In genomic region chr11:34124885-34125668, GRCh38 we compare ENCODE assay signal across 23 cellular contexts.
"Had no signal": no experiment of that assay in that cellular context is flagged by ENCODE, and none has a peak within 500 bp of the region (broad histone marks: within the 10 kb centered on the region; RNA-seq: fewer than 3 reads in every experiment).

No MANE protein-coding gene starts in this region.

- H3K4me1 ChIP-seq: left lung, prostate gland, tibial artery had no signal

- H3K27me3 ChIP-seq: left lung, tibial artery had no signal

- H3K27ac ChIP-seq: epithelial cell of prostate, left lung, tibial artery had no signal

- FAIRE-seq: bronchial epithelial cell had no signal

- DNase-seq: activated CD4-positive, alpha-beta T cell treated with anti-CD3 and anti-CD28 coated beads for 1 hour; activated CD4-positive, alpha-beta T cell treated with anti-CD3 and anti-CD28 coated beads, Interleukin-2, amount 50 U/mL, for 1 hour; activated CD8-positive, alpha-beta memory T cell treated with anti-CD3 and anti-CD28 coated beads, Interleukin-2, amount 50 U/mL, for 48 hours; activated effector memory CD4-positive, alpha-beta T cell treated with Interleukin-2 at 50 U/mL for 16 hours; activated naive CD4-positive, alpha-beta T cell treated with anti-CD3 and anti-CD28 coated beads for 36 hours; activated naive CD8-positive, alpha-beta T cell treated with anti-CD3 and anti-CD28 coated beads, Interleukin-2, amount 10 ng/mL, durations not matched to agents 7 days and 5 days; activated T-cell treated with anti-CD3 and anti-CD28 coated beads, Interleukin-2, amount 50 U/mL, for 48 hours; amygdala; cerebellar nuclear complex; foreskin fibroblast; immature natural killer cell; kidney glomerular epithelial cell; left lung; naive thymus-derived CD4-positive, alpha-beta T cell; stimulated activated CD4-positive, alpha-beta T cell treated with anti-CD3 and anti-CD28 coated beads, Interleukin-12 subunit alpha, Interleukin-12 subunit beta, amount 100 ng/mL, for 4 hours; stimulated activated naive CD8-positive, alpha-beta T cell treated with anti-CD3 and anti-CD28 coated beads, Interleukin-15, amount 100 ng/mL, for 72 hours; T-helper 1 cell; T-helper 9 cell had no signal

- H3K9me3 ChIP-seq: left lung, prostate gland, tibial artery had no signal

- ATAC-seq: left lung; naive thymus-derived CD4-positive, alpha-beta T cell; stimulated activated naive CD8-positive, alpha-beta T cell treated with anti-CD3 and anti-CD28 coated beads, Interleukin-15, amount 100 ng/mL, for 72 hours had no signal

- H3K4me3 ChIP-seq: left lung, lung, prostate gland, tibial artery had no signal
